ENCODE assay signal across 2 cellular contexts in the genomic region with DNA sequence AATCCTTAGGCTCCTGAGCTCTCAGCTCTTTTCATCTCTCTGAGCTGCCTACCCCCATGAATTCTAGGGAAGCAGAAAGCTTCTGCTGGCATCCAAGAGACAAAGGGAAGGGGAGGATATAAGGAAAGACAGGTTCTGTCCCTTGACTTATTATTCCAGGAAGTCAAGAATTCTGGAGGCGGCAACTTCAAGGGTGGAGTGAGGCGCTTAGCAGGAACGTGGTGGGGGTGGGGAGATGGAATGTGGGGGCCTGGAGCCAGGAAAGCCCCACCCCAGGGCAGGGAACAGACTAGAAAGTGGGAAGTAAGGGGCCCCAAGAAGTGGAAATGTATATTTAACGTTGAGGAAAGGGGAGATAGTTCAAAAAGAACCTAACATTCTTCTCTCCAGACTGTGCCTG.
TF ChIP-seq lines count a peak whose summit lies in the region.

No MANE protein-coding gene starts in this region.

TF ChIP-seq in HepG2, 621 proteins besides CTCF, POLR2A, EP300 and RAD21:
- TF ChIP-seq TSC22D2 (CRISPR knock-in tag; IDR thresholded peaks at IDR 0.05; ENCODE audit: borderline replicate concordance) (no peak), KMT2B (CRISPR knock-in tag; IDR thresholded peaks at IDR 0.05) (no peak), ZNF441 (CRISPR knock-in tag; IDR thresholded peaks at IDR 0.05; ENCODE audit: borderline replicate concordance) (no peak)
- TF ChIP-seq, protein P1, sequence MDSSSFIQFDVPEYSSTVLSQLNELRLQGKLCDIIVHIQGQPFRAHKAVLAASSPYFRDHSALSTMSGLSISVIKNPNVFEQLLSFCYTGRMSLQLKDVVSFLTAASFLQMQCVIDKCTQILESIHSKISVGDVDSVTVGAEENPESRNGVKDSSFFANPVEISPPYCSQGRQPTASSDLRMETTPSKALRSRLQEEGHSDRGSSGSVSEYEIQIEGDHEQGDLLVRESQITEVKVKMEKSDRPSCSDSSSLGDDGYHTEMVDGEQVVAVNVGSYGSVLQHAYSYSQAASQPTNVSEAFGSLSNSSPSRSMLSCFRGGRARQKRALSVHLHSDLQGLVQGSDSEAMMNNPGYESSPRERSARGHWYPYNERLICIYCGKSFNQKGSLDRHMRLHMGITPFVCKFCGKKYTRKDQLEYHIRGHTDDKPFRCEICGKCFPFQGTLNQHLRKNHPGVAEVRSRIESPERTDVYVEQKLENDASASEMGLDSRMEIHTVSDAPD (CRISPR knock-in tag; IDR thresholded peaks at IDR 0.05), result no peak
- TF ChIP-seq, protein P2, sequence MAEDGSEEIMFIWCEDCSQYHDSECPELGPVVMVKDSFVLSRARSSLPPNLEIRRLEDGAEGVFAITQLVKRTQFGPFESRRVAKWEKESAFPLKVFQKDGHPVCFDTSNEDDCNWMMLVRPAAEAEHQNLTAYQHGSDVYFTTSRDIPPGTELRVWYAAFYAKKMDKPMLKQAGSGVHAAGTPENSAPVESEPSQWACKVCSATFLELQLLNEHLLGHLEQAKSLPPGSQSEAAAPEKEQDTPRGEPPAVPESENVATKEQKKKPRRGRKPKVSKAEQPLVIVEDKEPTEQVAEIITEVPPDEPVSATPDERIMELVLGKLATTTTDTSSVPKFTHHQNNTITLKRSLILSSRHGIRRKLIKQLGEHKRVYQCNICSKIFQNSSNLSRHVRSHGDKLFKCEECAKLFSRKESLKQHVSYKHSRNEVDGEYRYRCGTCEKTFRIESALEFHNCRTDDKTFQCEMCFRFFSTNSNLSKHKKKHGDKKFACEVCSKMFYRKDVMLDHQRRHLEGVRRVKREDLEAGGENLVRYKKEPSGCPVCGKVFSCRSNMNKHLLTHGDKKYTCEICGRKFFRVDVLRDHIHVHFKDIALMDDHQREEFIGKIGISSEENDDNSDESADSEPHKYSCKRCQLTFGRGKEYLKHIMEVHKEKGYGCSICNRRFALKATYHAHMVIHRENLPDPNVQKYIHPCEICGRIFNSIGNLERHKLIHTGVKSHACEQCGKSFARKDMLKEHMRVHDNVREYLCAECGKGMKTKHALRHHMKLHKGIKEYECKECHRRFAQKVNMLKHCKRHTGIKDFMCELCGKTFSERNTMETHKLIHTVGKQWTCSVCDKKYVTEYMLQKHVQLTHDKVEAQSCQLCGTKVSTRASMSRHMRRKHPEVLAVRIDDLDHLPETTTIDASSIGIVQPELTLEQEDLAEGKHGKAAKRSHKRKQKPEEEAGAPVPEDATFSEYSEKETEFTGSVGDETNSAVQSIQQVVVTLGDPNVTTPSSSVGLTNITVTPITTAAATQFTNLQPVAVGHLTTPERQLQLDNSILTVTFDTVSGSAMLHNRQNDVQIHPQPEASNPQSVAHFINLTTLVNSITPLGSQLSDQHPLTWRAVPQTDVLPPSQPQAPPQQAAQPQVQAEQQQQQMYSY (CRISPR knock-in tag; IDR thresholded peaks at IDR 0.05), result no peak
- TF ChIP-seq, protein P3, sequence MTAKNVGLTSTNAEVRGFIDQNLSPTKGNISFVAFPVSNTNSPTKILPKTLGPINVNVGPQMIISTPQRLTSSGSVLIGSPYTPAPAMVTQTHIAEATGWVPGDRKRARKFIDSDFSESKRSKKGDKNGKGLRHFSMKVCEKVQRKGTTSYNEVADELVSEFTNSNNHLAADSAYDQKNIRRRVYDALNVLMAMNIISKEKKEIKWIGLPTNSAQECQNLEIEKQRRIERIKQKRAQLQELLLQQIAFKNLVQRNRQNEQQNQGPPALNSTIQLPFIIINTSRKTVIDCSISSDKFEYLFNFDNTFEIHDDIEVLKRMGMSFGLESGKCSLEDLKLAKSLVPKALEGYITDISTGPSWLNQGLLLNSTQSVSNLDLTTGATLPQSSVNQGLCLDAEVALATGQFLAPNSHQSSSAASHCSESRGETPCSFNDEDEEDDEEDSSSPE (CRISPR knock-in tag; IDR thresholded peaks at IDR 0.05), result no peak
- TF ChIP-seq, protein P4, sequence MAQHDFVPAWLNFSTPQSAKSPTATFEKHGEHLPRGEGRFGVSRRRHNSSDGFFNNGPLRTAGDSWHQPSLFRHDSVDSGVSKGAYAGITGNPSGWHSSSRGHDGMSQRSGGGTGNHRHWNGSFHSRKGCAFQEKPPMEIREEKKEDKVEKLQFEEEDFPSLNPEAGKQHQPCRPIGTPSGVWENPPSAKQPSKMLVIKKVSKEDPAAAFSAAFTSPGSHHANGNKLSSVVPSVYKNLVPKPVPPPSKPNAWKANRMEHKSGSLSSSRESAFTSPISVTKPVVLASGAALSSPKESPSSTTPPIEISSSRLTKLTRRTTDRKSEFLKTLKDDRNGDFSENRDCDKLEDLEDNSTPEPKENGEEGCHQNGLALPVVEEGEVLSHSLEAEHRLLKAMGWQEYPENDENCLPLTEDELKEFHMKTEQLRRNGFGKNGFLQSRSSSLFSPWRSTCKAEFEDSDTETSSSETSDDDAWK (CRISPR knock-in tag; IDR thresholded peaks at IDR 0.05), result no peak

TF ChIP-seq in K562, 482 proteins besides CTCF, POLR2A, EP300 and RAD21:
- TF ChIP-seq KHSRP (IDR thresholded peaks at IDR 0.05), result no peak
- TF ChIP-seq ZNF133 (CRISPR knock-in tag; IDR thresholded peaks at IDR 0.05), result no peak
- no peak for TF ChIP-seq ZNF184 (CRISPR knock-in tag; IDR thresholded peaks at IDR 0.05)
- no peak for TF ChIP-seq TCF7L2 (IDR thresholded peaks at IDR 0.05; ENCODE audit: low read depth, low read length)
- TF ChIP-seq, protein P5, sequence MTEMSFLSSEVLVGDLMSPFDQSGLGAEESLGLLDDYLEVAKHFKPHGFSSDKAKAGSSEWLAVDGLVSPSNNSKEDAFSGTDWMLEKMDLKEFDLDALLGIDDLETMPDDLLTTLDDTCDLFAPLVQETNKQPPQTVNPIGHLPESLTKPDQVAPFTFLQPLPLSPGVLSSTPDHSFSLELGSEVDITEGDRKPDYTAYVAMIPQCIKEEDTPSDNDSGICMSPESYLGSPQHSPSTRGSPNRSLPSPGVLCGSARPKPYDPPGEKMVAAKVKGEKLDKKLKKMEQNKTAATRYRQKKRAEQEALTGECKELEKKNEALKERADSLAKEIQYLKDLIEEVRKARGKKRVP (CRISPR knock-in tag; IDR thresholded peaks at IDR 0.05), result no peak
- TF ChIP-seq CBX3 (IDR thresholded peaks at IDR 0.05; ENCODE audit: borderline replicate concordance in 1 of 2, low read length in 2 of 2), result no peak
- TF ChIP-seq, protein P6, sequence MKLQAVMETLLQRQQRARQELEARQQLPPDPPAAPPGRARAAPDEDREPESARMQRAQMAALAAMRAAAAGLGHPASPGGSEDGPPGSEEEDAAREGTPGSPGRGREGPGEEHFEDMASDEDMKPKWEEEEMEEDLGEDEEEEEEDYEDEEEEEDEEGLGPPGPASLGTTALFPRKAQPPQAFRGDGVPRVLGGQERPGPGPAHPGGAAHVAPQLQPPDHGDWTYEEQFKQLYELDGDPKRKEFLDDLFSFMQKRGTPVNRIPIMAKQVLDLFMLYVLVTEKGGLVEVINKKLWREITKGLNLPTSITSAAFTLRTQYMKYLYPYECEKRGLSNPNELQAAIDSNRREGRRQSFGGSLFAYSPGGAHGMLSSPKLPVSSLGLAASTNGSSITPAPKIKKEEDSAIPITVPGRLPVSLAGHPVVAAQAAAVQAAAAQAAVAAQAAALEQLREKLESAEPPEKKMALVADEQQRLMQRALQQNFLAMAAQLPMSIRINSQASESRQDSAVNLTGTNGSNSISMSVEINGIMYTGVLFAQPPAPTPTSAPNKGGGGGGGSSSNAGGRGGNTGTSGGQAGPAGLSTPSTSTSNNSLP (IDR thresholded peaks at IDR 0.05; ENCODE audit: borderline replicate concordance, low read depth, low read length), result no peak
- no peak for TF ChIP-seq BDP1 (IDR thresholded peaks at IDR 0.05; ENCODE audit: insufficient read depth, insufficient read length)
- TF ChIP-seq MTF1 (CRISPR knock-in tag; IDR thresholded peaks at IDR 0.05; ENCODE audit: borderline replicate concordance), result no peak
